21 cellular contexts compared by ENCODE assay signal in genomic region chr6:33030245-33030644, GRCh38. TPM values are rescaled to one million over a fixed set of nuclear protein-coding genes. Genes with fewer than 3 reads are reported as not detected.
A peak's percentile ranks its signal among the peaks of the same experiment; 100 is the strongest.
DNase-seq lines count a peak whose midpoint lies in the region; ATAC-seq and TF ChIP-seq lines count a peak whose summit lies in the region.
"Had no signal": no experiment of that assay in that cellular context is flagged by ENCODE, and none has a peak within 500 bp of the region (broad histone marks: within the 10 kb centered on the region; RNA-seq: fewer than 3 reads in every experiment).

No MANE protein-coding gene starts in this region.

- no peaks in the 10 kb centered on the region for H3K9me3 ChIP-seq in T-helper 17 cell (ENCODE audit: control insufficient read depth, low read length, poor library complexity, severe bottlenecking)
- no peaks in the 10 kb centered on the region for H3K9me3 ChIP-seq in left lung
- H3K9me3 ChIP-seq in subcutaneous abdominal adipose tissue (ENCODE audit: control insufficient read depth in 5 of 5, low read length in 5 of 5) = no peaks in the 10 kb centered on the region
- H3K9me3 ChIP-seq in GM23248 (ENCODE audit: low read depth) = no peaks in the 10 kb centered on the region

- H3K4me1 ChIP-seq in left lung (peaks cover 0 to 22% of the 10 kb centered on the region in 2 donors), subcutaneous abdominal adipose tissue (ENCODE audit: control insufficient read depth in 5 of 5, insufficient read depth in 5 of 5, low read length in 5 of 5) (peaks cover 0 to 14% (median 0%) of the 10 kb centered on the region in 5 donors), GM23248 (ENCODE audit: insufficient read depth) (no peaks in the 10 kb centered on the region)
- H3K4me1 ChIP-seq: tibial artery had no signal

- H3K4me1 Mint-ChIP-seq in T-helper 1 cell treated with Interleukin-12 subunit alpha and Interleukin-12 subunit beta and Interleukin-4 antibody, amounts not matched to agents 30 μg/mL and 1 μg/mL, for 36 hours (ENCODE audit: low read depth) = peaks cover 19% of the 10 kb centered on the region
- peaks cover 9% of the 10 kb centered on the region for H3K4me1 Mint-ChIP-seq in T-helper 17 cell
- H3K4me1 Mint-ChIP-seq: endodermal cell, nephron progenitor cell had no signal

- H4K20me1 ChIP-seq in GM23248 (ENCODE audit: insufficient read depth) = no peaks in the 10 kb centered on the region

- DNase-seq in T-helper 1 cell (no peak), T-helper 17 cell (no peak), left lung (no peak), GM23248 (no peak)
- DNase-seq: activated CD8-positive, alpha-beta T cell treated with anti-CD3 and anti-CD28 coated beads for 36 hours; cerebellar nuclear complex; DMS53; endodermal cell; NCI-H1092; NCI-H2107; NCI-H748 treated with DMSO at 0.1 percent for 48 hours; nephron progenitor cell; stimulated activated CD4-positive, alpha-beta T cell treated with anti-CD3 and anti-CD28 coated beads, Interleukin-1b, Interleukin-23, amount 100 ng/mL, for 48 hours; tibial artery had no signal

- WGBS in GM23248 (ENCODE audit: low coverage in 1 of 2, low lambda C conversion rate in 2 of 2, missing lambda C conversion rate in 2 of 2), 2 experiments = 47 to 54% methylated on average over 3 of the region's 3 CpGs

- intact Hi-C loops in left lung (cut with DNase I) = no loop called here

- H3K9me2 ChIP-seq in GM23248 (ENCODE audit: insufficient read depth) = no peaks in the 10 kb centered on the region

- peak overlapping the region; percentile 71 for H3K27ac Mint-ChIP-seq in T-helper 1 cell treated with Interleukin-12 subunit alpha and Interleukin-12 subunit beta and Interleukin-4 antibody, amounts not matched to agents 30 μg/mL and 1 μg/mL, for 36 hours
- H3K27ac Mint-ChIP-seq in T-helper 17 cell = peak overlapping the region; percentile 89
- H3K27ac Mint-ChIP-seq: endodermal cell, nephron progenitor cell had no signal

- H3K9me3 Mint-ChIP-seq in T-helper 1 cell treated with Interleukin-12 subunit alpha and Interleukin-12 subunit beta and Interleukin-4 antibody, amounts not matched to agents 30 μg/mL and 1 μg/mL, for 36 hours = peaks cover 10% of the 10 kb centered on the region
- H3K9me3 Mint-ChIP-seq: endodermal cell had no signal

- H3K27me3 Mint-ChIP-seq in T-helper 1 cell treated with Interleukin-12 subunit alpha and Interleukin-12 subunit beta and Interleukin-4 antibody, amounts not matched to agents 30 μg/mL and 1 μg/mL, for 36 hours (ENCODE audit: low read depth) = peaks cover 34% of the 10 kb centered on the region
- H3K27me3 Mint-ChIP-seq in T-helper 17 cell = peaks cover 28% of the 10 kb centered on the region

- no peak overlapping the region for H2AFZ ChIP-seq in GM23248

- H3K9ac ChIP-seq in subcutaneous abdominal adipose tissue (ENCODE audit: low read length in 5 of 5) (no peak overlapping the region), GM23248 (no peak overlapping the region)

- in situ Hi-C loops in GM23248 (cut with MboI) = no loop called here

- H3K27me3 ChIP-seq in left lung (no peaks in the 10 kb centered on the region), subcutaneous abdominal adipose tissue (ENCODE audit: control insufficient read depth in 5 of 5, insufficient read depth in 4 of 5, low read length in 5 of 5) (no peaks in the 10 kb centered on the region), GM23248 (replicated peaks; ENCODE audit: insufficient read depth) (peaks cover 55% of the 10 kb centered on the region)

- H3K36me3 ChIP-seq in left lung (no peaks in the 10 kb centered on the region), subcutaneous abdominal adipose tissue (ENCODE audit: control insufficient read depth in 5 of 5, insufficient read depth in 5 of 5, low read length in 5 of 5) (no peaks in the 10 kb centered on the region), GM23248 (ENCODE audit: low read depth) (no peaks in the 10 kb centered on the region)
- H3K36me3 ChIP-seq: tibial artery had no signal

- no peak overlapping the region for H3K4me2 ChIP-seq in GM23248 (ENCODE audit: unreplicated experiment)

- H3K79me2 ChIP-seq in GM23248 (ENCODE audit: insufficient read depth) = no peaks in the 10 kb centered on the region

- no peak overlapping the region for H3K4me3 ChIP-seq in left lung
- no peak overlapping the region for H3K4me3 ChIP-seq in subcutaneous abdominal adipose tissue (ENCODE audit: low read depth in 1 of 5, low read length in 5 of 5)
- H3K4me3 ChIP-seq in GM23248 = no peak overlapping the region
- H3K4me3 ChIP-seq: lung, tibial artery had no signal

- peaks cover 3% of the 10 kb centered on the region for H3K36me3 Mint-ChIP-seq in T-helper 1 cell treated with Interleukin-12 subunit alpha and Interleukin-12 subunit beta and Interleukin-4 antibody, amounts not matched to agents 30 μg/mL and 1 μg/mL, for 36 hours (ENCODE audit: low read depth)
- H3K36me3 Mint-ChIP-seq in T-helper 17 cell (ENCODE audit: low read depth) = no peaks in the 10 kb centered on the region

- TF ChIP-seq CTCF in left lung (IDR thresholded peaks at IDR 0.05) = no peak

- H3K27ac ChIP-seq in left lung (peak overlapping the region; percentile 76 to 80), subcutaneous abdominal adipose tissue (ENCODE audit: low read depth, low read length) (peak overlapping the region; percentile 17), GM23248 (no peak overlapping the region)
- H3K27ac ChIP-seq: 22Rv1 had no signal

- H3F3A ChIP-seq in GM23248 (ENCODE audit: insufficient read depth) = no peaks in the 10 kb centered on the region

- no peak overlapping the region for H3K4me3 Mint-ChIP-seq in T-helper 1 cell treated with Interleukin-12 subunit alpha and Interleukin-12 subunit beta and Interleukin-4 antibody, amounts not matched to agents 30 μg/mL and 1 μg/mL, for 36 hours
- H3K4me3 Mint-ChIP-seq in T-helper 17 cell = no peak overlapping the region
- H3K4me3 Mint-ChIP-seq: activated CD8-positive, alpha-beta T cell treated with anti-CD3 and anti-CD28 coated beads for 36 hours; endodermal cell; nephron progenitor cell had no signal

- no peak for ATAC-seq in T-helper 17 cell
- ATAC-seq in left lung = no peak
- no peak for ATAC-seq in HG02885 (IDR thresholded peaks at IDR 0.05; ENCODE audit: poor library complexity, unreplicated experiment)
- no peak for ATAC-seq in GM21423 (IDR thresholded peaks at IDR 0.05; ENCODE audit: unreplicated experiment)
- ATAC-seq: activated CD8-positive, alpha-beta T cell treated with anti-CD3 and anti-CD28 coated beads for 36 hours; Panc1 had no signal

RNA-seq across cellular contexts. Expression of gene HLA-DOA, which starts 20.9 kb away (rescaled TPM):
- total RNA-seq in T-helper 17 cell = 1 to 10 TPM; 2.6 to 5.1 TPM
- total RNA-seq in left lung = 10 to 100 TPM; 15.3 to 20.6 TPM
- total RNA-seq in GM23248 (2014; rRNA removed; shearing (Covaris generic)) = not detected in 2 replicates
- 0.18 TPM in 1 of 2 replicates, not detected in the other for polyA plus RNA-seq in GM23248 (2016; fragmentation: Nextera tagmentation; extraction: Ambion mirVana)

RNA-seq across cellular contexts. Expression of gene HLA-DPA1, which starts 43.2 kb away (rescaled TPM):
- total RNA-seq in T-helper 17 cell (10 to 100 TPM; 62.0 to 71.2 TPM), left lung (100 to 1,000 TPM; 354 to 476 TPM)
- 0.89 and 2.5 TPM in 2 replicates for total RNA-seq in GM23248 (2014; rRNA removed; shearing (Covaris generic))
- 4.2 and 4.9 TPM in 2 replicates for polyA plus RNA-seq in GM23248 (2016; fragmentation: Nextera tagmentation; extraction: Ambion mirVana)

RNA-seq across cellular contexts. Expression of gene HLA-DPB1, which starts 45.5 kb away (rescaled TPM):
- total RNA-seq in T-helper 17 cell (10 to 100 TPM; 67.7 to 77.4 TPM), left lung (100 to 1,000 TPM; 206 to 326 TPM)
- 12.5 and 14.9 TPM in 2 replicates for total RNA-seq in GM23248 (2014; rRNA removed; shearing (Covaris generic))
- polyA plus RNA-seq in GM23248 (2016; fragmentation: Nextera tagmentation; extraction: Ambion mirVana) = 17.8 and 18.9 TPM in 2 replicates

Comparison
In these comparisons a context has a peak if more than half of its experiments do, and no peak if none do; other contexts are left out.
1. RNA of gene HLA-DPA1, which starts 43.2 kb away (total RNA-seq): 354 to 476 TPM in left lung and 62.0 to 71.2 TPM in T-helper 17 cell; 0.89 to 2.5 TPM in GM23248; every median in the first group is over 10 times any median in the second.